Comparison of ENCODE assay signal across 18 cellular contexts in genomic region chr2:172943563-172943962, GRCh38.
A peak's percentile ranks its signal among the peaks of the same experiment; 100 is the strongest.
DNase-seq lines count a peak whose midpoint lies in the region; ATAC-seq and TF ChIP-seq lines count a peak whose summit lies in the region.
"Had no signal": no experiment of that assay in that cellular context is flagged by ENCODE, and none has a peak within 500 bp of the region (broad histone marks: within the 10 kb centered on the region; RNA-seq: fewer than 3 reads in every experiment).

No MANE protein-coding gene starts in this region.

- no peaks in the 10 kb centered on the region for H3K27me3 Mint-ChIP-seq in activated T-cell treated with anti-CD3 and anti-CD28 coated beads, Interleukin-2, amount 50 U/mL, for 72 hours (ENCODE audit: low read depth)
- H3K27me3 Mint-ChIP-seq in naive thymus-derived CD4-positive, alpha-beta T cell: peaks cover 0 to 21% (median 0%) of the 10 kb centered on the region in 5 donors
- H3K27me3 Mint-ChIP-seq in MCF 10A (ENCODE audit: insufficient read depth, unreplicated experiment): no peaks in the 10 kb centered on the region

- TF ChIP-seq CTCF in GM12865 (IDR thresholded peaks at IDR 0.05; ENCODE audit: insufficient read depth, low read depth, low read length, missing control alignments) (no peak), VCaP (conservative IDR thresholded peaks at IDR 0.05) (no peak), MCF 10A (IDR thresholded peaks at IDR 0.05; ENCODE audit: unreplicated experiment) (no peak)

- ATAC-seq in activated T-cell treated with anti-CD3 and anti-CD28 coated beads, Interleukin-2, amount 50 U/mL, for 72 hours (replicated peaks in 1 of 2): peak; percentile 38 to 60
- peak; percentile 65 for ATAC-seq in naive thymus-derived CD4-positive, alpha-beta T cell
- ATAC-seq: K562 had no signal

- no peak overlapping the region for H3K4me3 ChIP-seq in GM12865 (ENCODE audit: low read depth, low read length)
- no peak overlapping the region for H3K4me3 ChIP-seq in naive thymus-derived CD4-positive, alpha-beta T cell (ENCODE audit: low read length)
- H3K4me3 ChIP-seq: K562, Peyer's patch had no signal

- DNase-seq in activated T-cell treated with anti-CD3 and anti-CD28 coated beads, Interleukin-2, amount 50 U/mL, for 72 hours: peak in 1 of 2 donors; percentile 7
- no peak for DNase-seq in activated T-cell treated with anti-CD3 and anti-CD28 coated beads, Interleukin-2, amount 50 U/mL, for 48 hours
- DNase-seq in GM12865 (ENCODE audit: low read depth): peak; percentile 11
- peak in 6 of 9 donors; percentile 14 to 65 (median 47) for DNase-seq in naive thymus-derived CD4-positive, alpha-beta T cell
- DNase-seq in MCF 10A (ENCODE audit: unreplicated experiment): no peak
- DNase-seq in activated CD8-positive, alpha-beta memory T cell treated with anti-CD3 and anti-CD28 coated beads, Interleukin-2, amount 50 U/mL, for 48 hours: no peak
- DNase-seq in retina: no peak
- DNase-seq: DMS79, NCI-H1092 treated with DMSO at 0.1 percent for 48 hours, NCI-H187, NCI-H446 treated with DMSO at 0.1 percent for 48 hours, NCI-H748 treated with DMSO at 0.1 percent for 48 hours, Peyer's patch, SHP77 had no signal

- peaks cover 5 to 12% of the 10 kb centered on the region in 2 donors for H3K9me3 Mint-ChIP-seq in activated T-cell treated with anti-CD3 and anti-CD28 coated beads, Interleukin-2, amount 50 U/mL, for 72 hours
- peaks cover 0 to 25% (median 17%) of the 10 kb centered on the region in 11 donors for H3K9me3 Mint-ChIP-seq in naive thymus-derived CD4-positive, alpha-beta T cell
- peaks cover 20% of the 10 kb centered on the region for H3K9me3 Mint-ChIP-seq in MCF 10A (ENCODE audit: unreplicated experiment)

- peaks cover 0 to 4% of the 10 kb centered on the region in 2 donors for H3K27me3 ChIP-seq in naive thymus-derived CD4-positive, alpha-beta T cell (ENCODE audit: control insufficient read depth in 2 of 2, insufficient read depth in 2 of 2, low read length in 2 of 2)
- H3K27me3 ChIP-seq: Peyer's patch had no signal

- peaks cover 3 to 17% of the 10 kb centered on the region in 2 donors for H3K36me3 Mint-ChIP-seq in activated T-cell treated with anti-CD3 and anti-CD28 coated beads, Interleukin-2, amount 50 U/mL, for 72 hours (ENCODE audit: insufficient read depth in 2 of 2)
- H3K36me3 Mint-ChIP-seq in naive thymus-derived CD4-positive, alpha-beta T cell: peaks cover 6 to 12% (median 9%) of the 10 kb centered on the region in 5 donors
- H3K36me3 Mint-ChIP-seq in MCF 10A (ENCODE audit: insufficient read depth, unreplicated experiment): no peaks in the 10 kb centered on the region
- H3K36me3 Mint-ChIP-seq: CD14-positive monocyte had no signal

- H3K4me1 Mint-ChIP-seq in activated T-cell treated with anti-CD3 and anti-CD28 coated beads, Interleukin-2, amount 50 U/mL, for 72 hours (ENCODE audit: low read depth): peaks cover 32% of the 10 kb centered on the region
- H3K4me1 Mint-ChIP-seq in naive thymus-derived CD4-positive, alpha-beta T cell: peaks cover 9 to 36% (median 29%) of the 10 kb centered on the region in 7 donors
- peaks cover 6% of the 10 kb centered on the region for H3K4me1 Mint-ChIP-seq in MCF 10A (ENCODE audit: insufficient read depth, unreplicated experiment)

- no peaks in the 10 kb centered on the region for H3K36me3 ChIP-seq in naive thymus-derived CD4-positive, alpha-beta T cell (ENCODE audit: control insufficient read depth in 2 of 3, insufficient read depth in 3 of 3, low read length in 3 of 3)
- H3K36me3 ChIP-seq: Peyer's patch had no signal

- no TSS peak for BruUV-seq in MCF 10A (replicated peaks; lab: Mats Ljungman, UMichigan)

- H3K4me1 ChIP-seq in naive thymus-derived CD4-positive, alpha-beta T cell (ENCODE audit: control insufficient read depth in 2 of 2, insufficient read depth in 2 of 2, low read length in 2 of 2): peaks cover 0 to 25% of the 10 kb centered on the region in 2 donors
- H3K4me1 ChIP-seq: Peyer's patch had no signal

- no peaks in the 10 kb centered on the region for H3K9me3 ChIP-seq in naive thymus-derived CD4-positive, alpha-beta T cell (ENCODE audit: control insufficient read depth in 2 of 3, low read length in 3 of 3)
- H3K9me3 ChIP-seq: Peyer's patch had no signal

- intact Hi-C loops in naive thymus-derived CD4-positive, alpha-beta T cell (cut with micrococcal nuclease): loop anchor here in 1 of 2 donors (1.0 kb wide), 2 partner anchors 11 to 27 kb away; no protein-coding TSS in a partner anchor
- intact Hi-C loops in MCF 10A (cut with micrococcal nuclease): no loop called here

- POLR2A ChIA-PET in naive thymus-derived CD4-positive, alpha-beta T cell (lab: Charles Lee): no interaction called here
- POLR2A ChIA-PET in MCF 10A (lab: Yijun Ruan, JAX): interaction anchor here (0.5 to 0.6 kb wide), 2 partner anchors 85 to 305 kb away, joined by 3 read pairs; no protein-coding TSS in a partner anchor

- CTCF ChIA-PET in naive thymus-derived CD4-positive, alpha-beta T cell (lab: Charles Lee): no interaction called here
- CTCF ChIA-PET in MCF 10A (lab: Yijun Ruan, JAX): interaction anchor here (0.9 kb wide), 1 partner anchor 12 kb away, joined by 3 read pairs; no protein-coding TSS in a partner anchor

- H3K27ac ChIP-seq in VCaP: peak overlapping the region; percentile 69
- H3K27ac ChIP-seq in naive thymus-derived CD4-positive, alpha-beta T cell (ENCODE audit: low read depth, low read length): peak overlapping the region; percentile 47
- H3K27ac ChIP-seq: HL-60, Peyer's patch had no signal

- no peak overlapping the region for H3K27ac Mint-ChIP-seq in activated T-cell treated with anti-CD3 and anti-CD28 coated beads, Interleukin-2, amount 50 U/mL, for 72 hours
- peak overlapping the region; percentile 69 to 97 (median 86) for H3K27ac Mint-ChIP-seq in naive thymus-derived CD4-positive, alpha-beta T cell
- no peak overlapping the region for H3K27ac Mint-ChIP-seq in MCF 10A (ENCODE audit: low read depth, unreplicated experiment)
- H3K27ac Mint-ChIP-seq: CD14-positive monocyte had no signal

- H3K4me3 Mint-ChIP-seq in activated T-cell treated with anti-CD3 and anti-CD28 coated beads, Interleukin-2, amount 50 U/mL, for 72 hours: peak overlapping the region; percentile 4 to 50
- peak overlapping the region in 9 of 10 donors; percentile 48 to 76 (median 60) for H3K4me3 Mint-ChIP-seq in naive thymus-derived CD4-positive, alpha-beta T cell
- no peak overlapping the region for H3K4me3 Mint-ChIP-seq in MCF 10A (ENCODE audit: unreplicated experiment)

Comparison
In these comparisons a context has a peak if more than half of its experiments do, and no peak if none do; other contexts are left out.
1. DNase-seq: peak in GM12865 (single experiment) and naive thymus-derived CD4-positive, alpha-beta T cell (6 of 9); none in activated T-cell treated with anti-CD3 and anti-CD28 coated beads, Interleukin-2, amount 50 U/mL, for 48 hours (0 of 2), MCF 10A (single experiment), activated CD8-positive, alpha-beta memory T cell treated with anti-CD3 and anti-CD28 coated beads, Interleukin-2, amount 50 U/mL, for 48 hours (single experiment) and retina (single experiment).
2. H3K27ac Mint-ChIP-seq: peak in naive thymus-derived CD4-positive, alpha-beta T cell (9 of 9); none in activated T-cell treated with anti-CD3 and anti-CD28 coated beads, Interleukin-2, amount 50 U/mL, for 72 hours (single experiment) and MCF 10A (single experiment).